In genomic region chr15:90049030-90049429, GRCh38 we compare ENCODE assay signal across 22 cellular contexts. TPM values are rescaled to one million over a fixed set of nuclear protein-coding genes. Genes with fewer than 3 reads are reported as not detected.
DNase-seq lines count a peak whose midpoint lies in the region; ATAC-seq and TF ChIP-seq lines count a peak whose summit lies in the region.
"Had no signal": no experiment of that assay in that cellular context is flagged by ENCODE, and none has a peak within 500 bp of the region (broad histone marks: within the 10 kb centered on the region; RNA-seq: fewer than 3 reads in every experiment).

No MANE protein-coding gene starts in this region.

- no peak overlapping the region for H2BK5ac ChIP-seq in mesendoderm (ENCODE audit: low read length)

- TF ChIP-seq CTCF in natural killer cell (IDR thresholded peaks at IDR 0.05) (no peak), body of pancreas (IDR thresholded peaks at IDR 0.05) (no peak), upper lobe of left lung (IDR thresholded peaks at IDR 0.05) (no peak), lower leg skin (IDR thresholded peaks at IDR 0.05) (no peak)

- no peak for DNase-seq in natural killer cell
- no peak for DNase-seq in natural killer cell treated with Interleukin-12 subunit alpha and Interleukin-12 subunit beta and Interleukin-15 and Interleukin-18, amount 100 ng/mL, for 72 hours (ENCODE audit: low spot score)
- no peak for DNase-seq in body of pancreas
- no peak for DNase-seq in mesendoderm
- DNase-seq in upper lobe of left lung, result no peak
- DNase-seq in stimulated activated CD4-positive, alpha-beta T cell treated with anti-CD3 and anti-CD28 coated beads, Interleukin-12 subunit alpha, Interleukin-12 subunit beta, amount 100 ng/mL, for 4 hours, result no peak
- DNase-seq in lower leg skin (ENCODE audit: low spot score in 2 of 2), result no peak
- no peak for DNase-seq in germinal center (ENCODE audit: low spot score)
- DNase-seq: 8988T, BE2C, DMS153, GF-D8, KG1, NCI-H1092, NCI-H1436 treated with DMSO at 0.1 percent for 48 hours, NCI-H2029, NCI-H345, NCI-H526 had no signal

- no peaks in the 10 kb centered on the region for H3K9me3 Mint-ChIP-seq in natural killer cell
- H3K9me3 Mint-ChIP-seq in natural killer cell treated with Interleukin-12 subunit alpha and Interleukin-12 subunit beta and Interleukin-15 and Interleukin-18, amount 100 ng/mL, for 72 hours, result no peaks in the 10 kb centered on the region
- H3K9me3 Mint-ChIP-seq: GM23338 had no signal

- no peak overlapping the region for H3K4me3 Mint-ChIP-seq in natural killer cell
- H3K4me3 Mint-ChIP-seq in natural killer cell treated with Interleukin-12 subunit alpha and Interleukin-12 subunit beta and Interleukin-15 and Interleukin-18, amount 100 ng/mL, for 72 hours, result no peak overlapping the region
- H3K4me3 Mint-ChIP-seq: CD4-positive, alpha-beta memory T cell; GM23338 had no signal

- H2BK120ac ChIP-seq in mesendoderm (ENCODE audit: low read depth, low read length), result no peak overlapping the region

- 97 to 100% methylated on average over 5 of the region's 5 CpGs for WGBS in body of pancreas, 2 donors
- no CpG with 5 or more reads among the region's 5 CpGs for WGBS in mesendoderm (ENCODE audit: extremely low coverage, insufficient coverage, low lambda C conversion rate)
- 95 to 100% methylated on average over 5 of the region's 5 CpGs for WGBS in upper lobe of left lung, 2 donors
- WGBS in lower leg skin, 2 donors, result 96 to 98% methylated on average over 5 of the region's 5 CpGs

- TF ChIP-seq POLR2A in body of pancreas (IDR thresholded peaks at IDR 0.05) (no peak), upper lobe of left lung (IDR thresholded peaks at IDR 0.05) (no peak), lower leg skin (IDR thresholded peaks at IDR 0.05) (no peak)

- no peak overlapping the region for H4K5ac ChIP-seq in mesendoderm (ENCODE audit: low read length)

- H3K4me1 ChIP-seq in body of pancreas (peaks cover 56% of the 10 kb centered on the region), mesendoderm (ENCODE audit: control insufficient read depth, low read depth, low read length) (peaks cover 1% of the 10 kb centered on the region), upper lobe of left lung (peaks cover 36 to 57% (median 46%) of the 10 kb centered on the region in 4 donors)
- H3K4me1 ChIP-seq: BE2C, SJSA1 had no signal

- H3K4me2 ChIP-seq in mesendoderm (ENCODE audit: low read length), result no peak overlapping the region
- H3K4me2 ChIP-seq: GM23338 had no signal

- no peaks in the 10 kb centered on the region for H3K36me3 Mint-ChIP-seq in natural killer cell
- no peaks in the 10 kb centered on the region for H3K36me3 Mint-ChIP-seq in natural killer cell treated with Interleukin-12 subunit alpha and Interleukin-12 subunit beta and Interleukin-15 and Interleukin-18, amount 100 ng/mL, for 72 hours

- no peak overlapping the region for H4K8ac ChIP-seq in mesendoderm (ENCODE audit: low read depth, low read length)

- H3K27me3 ChIP-seq in body of pancreas (no peaks in the 10 kb centered on the region), mesendoderm (ENCODE audit: insufficient read depth, low read length, poor library complexity) (no peaks in the 10 kb centered on the region), upper lobe of left lung (no peaks in the 10 kb centered on the region)
- H3K27me3 ChIP-seq: BE2C, SJSA1 had no signal

- H3K4ac ChIP-seq in mesendoderm (ENCODE audit: low read depth, low read length), result no peak overlapping the region

- peak overlapping the region; percentile 57 for H3K23ac ChIP-seq in mesendoderm (ENCODE audit: low read length)

- H3K9me3 ChIP-seq in body of pancreas (no peaks in the 10 kb centered on the region), upper lobe of left lung (no peaks in the 10 kb centered on the region)
- H3K9me3 ChIP-seq: BE2C, SJSA1 had no signal

- no peak for TF ChIP-seq EP300 in upper lobe of left lung (IDR thresholded peaks at IDR 0.05)

- peaks cover 39 to 52% of the 10 kb centered on the region in 2 donors for H3K4me1 Mint-ChIP-seq in natural killer cell
- H3K4me1 Mint-ChIP-seq in natural killer cell treated with Interleukin-12 subunit alpha and Interleukin-12 subunit beta and Interleukin-15 and Interleukin-18, amount 100 ng/mL, for 72 hours (ENCODE audit: low read depth in 2 of 2), result peaks cover 19 to 45% of the 10 kb centered on the region in 2 donors

- ATAC-seq in natural killer cell, result no peak
- ATAC-seq in natural killer cell treated with Interleukin-12 subunit alpha and Interleukin-12 subunit beta and Interleukin-15 and Interleukin-18, amount 100 ng/mL, for 72 hours, result no peak
- no peak for ATAC-seq in body of pancreas
- no peak for ATAC-seq in upper lobe of left lung (ENCODE audit: low FRiP score in 2 of 2)
- ATAC-seq: GM12878, GM23338 had no signal

- no peak overlapping the region for H3K9ac ChIP-seq in mesendoderm (ENCODE audit: low read length)

- no peaks in the 10 kb centered on the region for H3K27me3 Mint-ChIP-seq in natural killer cell (ENCODE audit: low read depth in 2 of 2)
- no peaks in the 10 kb centered on the region for H3K27me3 Mint-ChIP-seq in natural killer cell treated with Interleukin-12 subunit alpha and Interleukin-12 subunit beta and Interleukin-15 and Interleukin-18, amount 100 ng/mL, for 72 hours
- H3K27me3 Mint-ChIP-seq: CD4-positive, alpha-beta memory T cell had no signal

- H3K79me1 ChIP-seq in mesendoderm (ENCODE audit: low read length), result peaks cover 47% of the 10 kb centered on the region

- H3K36me3 ChIP-seq in body of pancreas (replicated peaks in 1 of 2; ENCODE audit: insufficient read depth in 1 of 2, low read depth in 2 of 2) (no peaks in the 10 kb centered on the region), mesendoderm (ENCODE audit: control insufficient read depth, insufficient read depth, low read length) (no peaks in the 10 kb centered on the region), upper lobe of left lung (no peaks in the 10 kb centered on the region)
- H3K36me3 ChIP-seq: BE2C, SJSA1 had no signal

- no peak overlapping the region for H3K56ac ChIP-seq in mesendoderm (ENCODE audit: low read length)

- H3K4me3 ChIP-seq in body of pancreas, result no peak overlapping the region
- H3K4me3 ChIP-seq in mesendoderm (ENCODE audit: low read length), result no peak overlapping the region
- H3K4me3 ChIP-seq in upper lobe of left lung, result no peak overlapping the region
- H3K4me3 ChIP-seq in lower leg skin (ENCODE audit: low read depth, poor library complexity, severe bottlenecking), result no peak overlapping the region
- H3K4me3 ChIP-seq: GM12878, GM23338, SJSA1 had no signal

- H3K18ac ChIP-seq in mesendoderm (ENCODE audit: low read length), result no peak overlapping the region

- peaks cover 6% of the 10 kb centered on the region for H3K79me2 ChIP-seq in mesendoderm (ENCODE audit: control insufficient read depth, insufficient read depth, low read length)

- intact Hi-C loops in natural killer cell (cut with micrococcal nuclease), result no loop called here
- intact Hi-C loops in body of pancreas (cut with DNase I), result no loop called here
- intact Hi-C loops in lower leg skin (cut with DNase I; ENCODE audit: low total_unique reads), result no loop called here

- peak overlapping the region; percentile 11 to 65 for H3K27ac Mint-ChIP-seq in natural killer cell
- peak overlapping the region in 1 of 2 donors; percentile 70 for H3K27ac Mint-ChIP-seq in natural killer cell treated with Interleukin-12 subunit alpha and Interleukin-12 subunit beta and Interleukin-15 and Interleukin-18, amount 100 ng/mL, for 72 hours

- no peak overlapping the region for H2BK15ac ChIP-seq in mesendoderm (replicated peaks; ENCODE audit: low read depth)

- no peak overlapping the region for H2AK5ac ChIP-seq in mesendoderm (ENCODE audit: low read length)

- H3K27ac ChIP-seq in body of pancreas (peak overlapping the region in 3 of 4 donors; percentile 75 to 86 (median 75)), mesendoderm (ENCODE audit: low read depth, low read length) (no peak overlapping the region), upper lobe of left lung (peak overlapping the region in 3 of 4 donors; percentile 70 to 86 (median 82))
- H3K27ac ChIP-seq: SJSA1 had no signal

RNA-seq across cellular contexts. Expression of gene ZNF710, which starts 47.9 kb away (rescaled TPM):
- total RNA-seq in natural killer cell, result 10 to 100 TPM; 26.5 to 43.1 (median 26.6) TPM
- total RNA-seq in natural killer cell treated with Interleukin-12 subunit alpha and Interleukin-12 subunit beta and Interleukin-15 and Interleukin-18, amount 100 ng/mL, for 72 hours, result 10 to 100 TPM; 26.6 to 32.6 TPM
- total RNA-seq in body of pancreas, result 10 to 100 TPM; 18.1 to 34.5 TPM
- polyA plus RNA-seq in mesendoderm (2013, experiment 1 of 2), result 51.0 TPM
- polyA plus RNA-seq in mesendoderm (2013, experiment 2 of 2), result 54.6 TPM
- total RNA-seq in upper lobe of left lung, result 10 to 100 TPM; 26.0 to 51.3 (median 44.5) TPM
- 10 to 100 TPM; 27.2 to 34.3 (median 32.4) TPM for total RNA-seq in lower leg skin

RNA-seq across cellular contexts. Expression of gene IDH2, which starts 53.2 kb away (rescaled TPM):
- total RNA-seq in natural killer cell, result 10 to 100 TPM; 72.3 to 91.5 (median 81.0) TPM
- 10 to 100 TPM; 94.3 to 96.4 TPM for total RNA-seq in natural killer cell treated with Interleukin-12 subunit alpha and Interleukin-12 subunit beta and Interleukin-15 and Interleukin-18, amount 100 ng/mL, for 72 hours
- 10 to 100 TPM; 77.5 to 78.6 TPM for total RNA-seq in body of pancreas
- polyA plus RNA-seq in mesendoderm (2013, experiment 1 of 2), result 18.1 TPM
- polyA plus RNA-seq in mesendoderm (2013, experiment 2 of 2), result 18.5 TPM
- total RNA-seq in upper lobe of left lung, result 10 to 100 TPM; 41.5 to 72.1 (median 48.7) TPM
- 100 to 1,000 TPM in 2 of 4 donors, 10 to 100 TPM in 2; 49.2 to 136 (median 86.3) TPM for total RNA-seq in lower leg skin
